ENCODE assay signal across 1 cellular context in the genomic region with DNA sequence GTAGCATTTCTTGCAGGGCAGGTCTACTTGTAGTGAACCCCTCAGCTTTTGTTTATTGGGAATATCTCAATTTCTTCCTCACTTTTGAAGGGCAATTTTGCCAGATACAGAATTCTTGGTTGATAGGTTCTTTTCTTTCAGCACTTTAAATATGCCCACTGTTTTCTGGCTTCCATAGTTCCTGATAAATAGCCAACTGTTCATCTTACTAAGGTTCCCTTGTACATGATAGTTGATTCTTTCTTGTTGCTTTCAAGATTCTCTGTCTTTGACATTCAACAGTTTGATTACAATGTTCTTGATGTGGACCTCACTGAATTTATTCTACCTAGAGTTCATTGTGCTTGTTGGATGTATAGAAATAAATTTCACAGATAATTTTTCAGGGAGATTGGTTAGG.
A peak's percentile ranks its signal among the peaks of the same experiment; 100 is the strongest.
TF ChIP-seq lines count a peak whose summit lies in the region.

No MANE protein-coding gene starts in this region.

TF ChIP-seq in HEK293, 187 proteins besides CTCF, POLR2A, EP300 and RAD21:
- TF ChIP-seq, protein P1, sequence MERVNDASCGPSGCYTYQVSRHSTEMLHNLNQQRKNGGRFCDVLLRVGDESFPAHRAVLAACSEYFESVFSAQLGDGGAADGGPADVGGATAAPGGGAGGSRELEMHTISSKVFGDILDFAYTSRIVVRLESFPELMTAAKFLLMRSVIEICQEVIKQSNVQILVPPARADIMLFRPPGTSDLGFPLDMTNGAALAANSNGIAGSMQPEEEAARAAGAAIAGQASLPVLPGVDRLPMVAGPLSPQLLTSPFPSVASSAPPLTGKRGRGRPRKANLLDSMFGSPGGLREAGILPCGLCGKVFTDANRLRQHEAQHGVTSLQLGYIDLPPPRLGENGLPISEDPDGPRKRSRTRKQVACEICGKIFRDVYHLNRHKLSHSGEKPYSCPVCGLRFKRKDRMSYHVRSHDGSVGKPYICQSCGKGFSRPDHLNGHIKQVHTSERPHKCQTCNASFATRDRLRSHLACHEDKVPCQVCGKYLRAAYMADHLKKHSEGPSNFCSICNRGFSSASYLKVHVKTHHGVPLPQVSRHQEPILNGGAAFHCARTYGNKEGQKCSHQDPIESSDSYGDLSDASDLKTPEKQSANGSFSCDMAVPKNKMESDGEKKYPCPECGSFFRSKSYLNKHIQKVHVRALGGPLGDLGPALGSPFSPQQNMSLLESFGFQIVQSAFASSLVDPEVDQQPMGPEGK (tag by site-specific recombination; IDR thresholded peaks at IDR 0.05): no peak
- TF ChIP-seq SETDB1 (IDR thresholded peaks at IDR 0.05; ENCODE audit: insufficient read length, low read length): peak; percentile 71
- no peak for TF ChIP-seq ZBTB7A (tag by site-specific recombination; IDR thresholded peaks at IDR 0.05; ENCODE audit: low read depth)
- TF ChIP-seq, protein P2, sequence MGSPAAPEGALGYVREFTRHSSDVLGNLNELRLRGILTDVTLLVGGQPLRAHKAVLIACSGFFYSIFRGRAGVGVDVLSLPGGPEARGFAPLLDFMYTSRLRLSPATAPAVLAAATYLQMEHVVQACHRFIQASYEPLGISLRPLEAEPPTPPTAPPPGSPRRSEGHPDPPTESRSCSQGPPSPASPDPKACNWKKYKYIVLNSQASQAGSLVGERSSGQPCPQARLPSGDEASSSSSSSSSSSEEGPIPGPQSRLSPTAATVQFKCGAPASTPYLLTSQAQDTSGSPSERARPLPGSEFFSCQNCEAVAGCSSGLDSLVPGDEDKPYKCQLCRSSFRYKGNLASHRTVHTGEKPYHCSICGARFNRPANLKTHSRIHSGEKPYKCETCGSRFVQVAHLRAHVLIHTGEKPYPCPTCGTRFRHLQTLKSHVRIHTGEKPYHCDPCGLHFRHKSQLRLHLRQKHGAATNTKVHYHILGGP (tag by site-specific recombination; IDR thresholded peaks at IDR 0.05): no peak
- 0 out of 2 replicates have a peak, but pooled peaks have one; percentile 48 for TF ChIP-seq TRIM28 (IDR thresholded peaks at IDR 0.05; ENCODE audit: borderline replicate concordance, low read length)
- TF ChIP-seq ZFHX2 (tag by site-specific recombination; conservative IDR thresholded peaks at IDR 0.05): no peak
- no peak for TF ChIP-seq MEIS1 (CRISPR knock-in tag; IDR thresholded peaks at IDR 0.05; ENCODE audit: borderline replicate concordance)
